Comparison of ENCODE assay signal across 8 cellular contexts in the genomic region with DNA sequence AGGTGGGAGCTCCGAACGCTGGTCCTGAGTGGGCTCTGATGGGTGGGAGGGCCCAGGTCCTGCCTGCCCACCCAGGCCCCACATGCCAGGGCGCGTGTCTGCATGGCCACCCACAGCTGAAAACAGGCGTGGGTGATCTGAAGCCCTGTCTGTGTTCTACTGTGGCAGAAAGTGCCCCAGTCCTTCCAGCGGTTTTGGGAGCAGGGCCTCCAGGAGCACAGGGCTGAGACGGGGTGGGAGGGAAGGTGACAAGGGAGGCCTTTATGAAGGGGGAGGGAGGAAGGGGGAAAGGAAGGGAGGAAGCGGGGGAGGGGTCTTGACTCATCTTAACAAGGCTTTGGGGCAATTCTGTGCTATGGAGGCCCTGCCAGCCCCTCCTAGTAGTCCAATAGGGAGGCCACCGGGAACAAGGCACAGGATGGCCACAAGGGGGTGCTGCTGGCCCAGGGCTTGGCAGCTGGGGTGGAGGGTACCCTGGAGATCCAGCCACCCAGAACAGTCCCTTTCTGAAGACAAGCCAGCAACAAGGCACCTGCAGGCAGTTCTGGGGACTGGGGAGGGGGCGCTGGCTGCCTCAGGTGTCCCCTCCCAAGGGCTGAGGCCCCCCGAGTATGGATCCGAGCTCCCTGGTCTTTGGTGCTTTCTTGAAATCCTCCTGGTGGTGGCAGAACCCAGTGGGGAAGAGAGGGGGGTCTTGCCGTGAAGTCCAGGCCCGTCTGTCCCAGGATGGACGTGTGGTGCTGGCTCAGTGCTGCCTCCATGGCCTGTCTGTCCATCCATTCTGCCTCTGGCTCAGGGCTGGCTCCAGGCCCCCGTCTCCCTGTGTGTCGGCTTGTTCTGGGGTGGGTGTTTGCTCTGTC. TPM values are rescaled to one million over a fixed set of nuclear protein-coding genes. Genes with fewer than 3 reads are reported as not detected.
DNase-seq lines count a peak whose midpoint lies in the region; ATAC-seq and TF ChIP-seq lines count a peak whose summit lies in the region.

No MANE protein-coding gene starts in this region.

- H3K9me3 Mint-ChIP-seq in WTC11: no peaks in the 10 kb centered on the region

- H3K4me1 Mint-ChIP-seq in WTC11: peaks cover 9% of the 10 kb centered on the region

- H3K27me3 Mint-ChIP-seq in WTC11 (ENCODE audit: low read depth): no peaks in the 10 kb centered on the region

- peak; percentile 58 to 73 for DNase-seq in NCI-H2081 (lab: John Stamatoyannopoulos, UW)
- DNase-seq in NCI-H2081 treated with DMSO at 0.1 percent for 48 hours (lab: John Stamatoyannopoulos, UW): no peak
- DNase-seq in NCI-H2107 (lab: John Stamatoyannopoulos, UW): peak; percentile 75
- peak; percentile 94 for DNase-seq in WTC11 (ENCODE audit: low spot score)
- peak; percentile 72 to 87 for DNase-seq in T47D (ENCODE audit: low read depth in 1 of 2, low spot score in 1 of 2)
- peak; percentile 93 for DNase-seq in islet precursor cell
- peak; percentile 58 to 63 (median 62) for DNase-seq in stimulated activated CD4-positive, alpha-beta T cell treated with anti-CD3 and anti-CD28 coated beads, Interleukin-1b, Interleukin-23, amount 100 ng/mL, for 24 hours (ENCODE audit: low read depth in 4 of 4, low spot score in 1 of 4)

- no peak overlapping the region for H3K27ac Mint-ChIP-seq in WTC11

- ATAC-seq in WTC11 (peak; percentile 81), HG03460 (IDR thresholded peaks at IDR 0.05; ENCODE audit: unreplicated experiment) (no peak)

- no peaks in the 10 kb centered on the region for H3K36me3 Mint-ChIP-seq in WTC11

- peak; percentile 95 for TF ChIP-seq CTCF in WTC11 (IDR thresholded peaks at IDR 0.05)

- in situ Hi-C loops in T47D (cut with HindIII; ENCODE audit: low pct_unique_long_range_greater_than_20kb, low sequenced_read_pairs): no loop called here

- POLR2A ChIA-PET in WTC11 (lab: Charles Lee): interaction anchor here (1.0 to 4.1 kb wide), 3 partner anchors 50 to 58 kb away, joined by 3 to 26 read pairs (median 15); partner anchors contain the start of gene BEST1

- no peak overlapping the region for H3K4me3 Mint-ChIP-seq in WTC11

- CTCF ChIA-PET in WTC11 (lab: Charles Lee): interaction anchor here (0.6 to 10.9 kb wide), 39 partner anchors 8 to 239 kb away, joined by 3 to 685 read pairs (median 14); partner anchors contain the start of genes BEST1, FADS1, FADS2 and FTH1

TF ChIP-seq in WTC11, 78 proteins besides CTCF, POLR2A, EP300 and RAD21:
- peak; percentile 53; the same call in 1 of the 2 replicates for TF ChIP-seq ZNF121 (CRISPR knock-in tag; IDR thresholded peaks at IDR 0.05)
- TF ChIP-seq, protein P1, sequence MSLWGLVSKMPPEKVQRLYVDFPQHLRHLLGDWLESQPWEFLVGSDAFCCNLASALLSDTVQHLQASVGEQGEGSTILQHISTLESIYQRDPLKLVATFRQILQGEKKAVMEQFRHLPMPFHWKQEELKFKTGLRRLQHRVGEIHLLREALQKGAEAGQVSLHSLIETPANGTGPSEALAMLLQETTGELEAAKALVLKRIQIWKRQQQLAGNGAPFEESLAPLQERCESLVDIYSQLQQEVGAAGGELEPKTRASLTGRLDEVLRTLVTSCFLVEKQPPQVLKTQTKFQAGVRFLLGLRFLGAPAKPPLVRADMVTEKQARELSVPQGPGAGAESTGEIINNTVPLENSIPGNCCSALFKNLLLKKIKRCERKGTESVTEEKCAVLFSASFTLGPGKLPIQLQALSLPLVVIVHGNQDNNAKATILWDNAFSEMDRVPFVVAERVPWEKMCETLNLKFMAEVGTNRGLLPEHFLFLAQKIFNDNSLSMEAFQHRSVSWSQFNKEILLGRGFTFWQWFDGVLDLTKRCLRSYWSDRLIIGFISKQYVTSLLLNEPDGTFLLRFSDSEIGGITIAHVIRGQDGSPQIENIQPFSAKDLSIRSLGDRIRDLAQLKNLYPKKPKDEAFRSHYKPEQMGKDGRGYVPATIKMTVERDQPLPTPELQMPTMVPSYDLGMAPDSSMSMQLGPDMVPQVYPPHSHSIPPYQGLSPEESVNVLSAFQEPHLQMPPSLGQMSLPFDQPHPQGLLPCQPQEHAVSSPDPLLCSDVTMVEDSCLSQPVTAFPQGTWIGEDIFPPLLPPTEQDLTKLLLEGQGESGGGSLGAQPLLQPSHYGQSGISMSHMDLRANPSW (CRISPR knock-in tag; conservative IDR thresholded peaks at IDR 0.05; ENCODE audit: low read depth): no peak
- no peak for TF ChIP-seq TP53 (CRISPR knock-in tag; IDR thresholded peaks at IDR 0.05)

RNA-seq across cellular contexts. Expression of gene FADS3, which starts 6.3 kb away (rescaled TPM):
- 47.4 to 50.0 TPM (median 49.3 TPM) in 3 replicates for total RNA-seq in WTC11 (2021)

RNA-seq across cellular contexts. Expression of gene RAB3IL1, which starts 19.7 kb away (rescaled TPM):
- total RNA-seq in WTC11 (2021): 7.2 to 11.1 TPM (median 8.9 TPM) in 3 replicates

RNA-seq across cellular contexts. Expression of gene BEST1, which starts 52.5 kb away (rescaled TPM):
- total RNA-seq in WTC11 (2021): 0.17 to 0.32 TPM (median 0.21 TPM) in 3 replicates
